In the genomic region with DNA sequence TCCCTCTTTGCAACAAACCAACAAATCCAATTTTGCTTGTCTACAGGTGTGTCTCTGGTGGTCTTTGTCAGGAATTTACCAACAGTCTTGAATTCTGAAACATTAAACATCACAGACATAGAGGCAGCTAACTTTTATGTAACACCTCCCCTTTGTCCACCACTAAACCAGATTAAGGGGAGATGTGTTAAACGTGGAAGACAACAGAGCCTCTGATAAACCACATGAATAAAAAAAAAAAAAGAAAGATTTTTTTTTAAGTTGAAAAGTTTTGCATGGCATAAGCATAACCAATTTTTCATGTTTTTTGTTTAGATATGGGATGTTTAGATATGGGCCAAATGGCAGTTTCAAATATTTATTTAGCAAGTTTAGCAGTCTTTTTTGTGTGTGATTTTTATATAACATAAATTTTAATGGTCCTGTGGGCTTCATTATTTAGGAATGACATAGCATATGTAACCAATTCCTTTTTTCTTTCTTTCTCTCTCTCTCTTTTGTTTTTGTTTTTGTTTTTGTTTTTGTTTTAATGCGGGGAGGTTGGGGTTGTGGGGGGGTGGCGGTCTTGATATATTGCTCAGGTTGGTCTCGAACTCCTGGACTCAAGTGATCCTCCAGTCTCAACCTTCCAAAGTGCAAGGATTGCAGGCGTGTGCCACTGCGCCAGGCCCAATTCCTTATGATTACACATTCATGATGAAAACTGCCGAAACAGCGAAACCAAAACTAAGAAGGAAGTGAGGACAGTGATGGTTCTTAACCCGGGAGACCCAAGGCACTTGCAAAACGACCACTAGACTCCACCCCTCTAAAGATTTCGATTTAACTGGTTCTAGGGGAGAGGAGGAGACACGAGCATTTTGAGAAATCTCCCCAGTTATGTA, we compare ENCODE assay signal across 8 cellular contexts.
DNase-seq lines count a peak whose midpoint lies in the region; ATAC-seq and TF ChIP-seq lines count a peak whose summit lies in the region.

No MANE protein-coding gene starts in this region.

- H3K27me3 Mint-ChIP-seq in mesothelial cell of epicardium (ENCODE audit: low read depth), result no peaks in the 10 kb centered on the region

- H2AFZ ChIP-seq in DND-41 (ENCODE audit: low read depth, low read length), result peak overlapping the region; percentile 77

- H3K9ac ChIP-seq in DND-41 (ENCODE audit: low read depth, low read length) (peak overlapping the region; percentile 60), SK-N-MC (ENCODE audit: insufficient read length) (no peak overlapping the region), duodenal mucosa (ENCODE audit: low read depth in 1 of 2, low read length in 2 of 2) (peak overlapping the region; percentile 62 to 65)

- H3K4me3 Mint-ChIP-seq in mesothelial cell of epicardium, result peak overlapping the region; percentile 90

- H3K27ac Mint-ChIP-seq in mesothelial cell of epicardium, result peak overlapping the region; percentile 93

- no peaks in the 10 kb centered on the region for H3K9me3 Mint-ChIP-seq in mesothelial cell of epicardium

- no peaks in the 10 kb centered on the region for H3K79me2 ChIP-seq in DND-41 (ENCODE audit: insufficient read depth, low read length)

- H3K27me3 ChIP-seq in DND-41 (ENCODE audit: insufficient read depth, low read length, poor library complexity) (no peaks in the 10 kb centered on the region), duodenal mucosa (ENCODE audit: control insufficient read depth in 1 of 2, insufficient read depth in 2 of 2, low read length in 2 of 2) (no peaks in the 10 kb centered on the region), upper lobe of right lung (no peaks in the 10 kb centered on the region)

- peaks cover 29% of the 10 kb centered on the region for H3K4me1 ChIP-seq in DND-41 (ENCODE audit: insufficient read depth, low read length)
- no peaks in the 10 kb centered on the region for H3K4me1 ChIP-seq in duodenal mucosa (ENCODE audit: control insufficient read depth in 1 of 2, insufficient read depth in 2 of 2, low read length in 2 of 2)
- H3K4me1 ChIP-seq in upper lobe of right lung, result no peaks in the 10 kb centered on the region

- TF ChIP-seq CTCF in DND-41 (IDR thresholded peaks at IDR 0.05; ENCODE audit: borderline replicate concordance, extremely low read depth, low read length, poor library complexity, severe bottlenecking) (no peak), HFF-Myc (IDR thresholded peaks at IDR 0.05; ENCODE audit: low read depth, low read length, missing control alignments) (no peak), mesothelial cell of epicardium (IDR thresholded peaks at IDR 0.05; ENCODE audit: unreplicated experiment) (no peak), upper lobe of right lung (IDR thresholded peaks at IDR 0.05) (no peak)

- intact Hi-C loops in upper lobe of right lung (cut with DNase I), result no loop called here

- H3K4me3 ChIP-seq in DND-41 (ENCODE audit: low read depth in 1 of 2, low read length in 2 of 2), result peak overlapping the region; percentile 22 to 55; a peak in 3 of 4 replicates
- peak overlapping the region; percentile 53 for H3K4me3 ChIP-seq in HFF-Myc (replicated peaks; ENCODE audit: low read depth, low read length)
- peak overlapping the region; percentile 44 for H3K4me3 ChIP-seq in SK-N-MC
- peak overlapping the region; percentile 67 to 70 for H3K4me3 ChIP-seq in duodenal mucosa (ENCODE audit: low read depth in 1 of 2, low read length in 2 of 2)
- peak overlapping the region; percentile 39 for H3K4me3 ChIP-seq in upper lobe of right lung

- no peaks in the 10 kb centered on the region for H3K36me3 Mint-ChIP-seq in mesothelial cell of epicardium

- H3K4me2 ChIP-seq in DND-41 (ENCODE audit: insufficient read depth, low read length), result peak overlapping the region; percentile 67

- no peaks in the 10 kb centered on the region for H4K20me1 ChIP-seq in DND-41 (ENCODE audit: insufficient read depth, low read length)

- H3K36me3 ChIP-seq in DND-41 (ENCODE audit: insufficient read depth, low read length), result no peaks in the 10 kb centered on the region
- H3K36me3 ChIP-seq in SK-N-MC (ENCODE audit: insufficient read depth, low read length), result no peaks in the 10 kb centered on the region
- no peaks in the 10 kb centered on the region for H3K36me3 ChIP-seq in duodenal mucosa (ENCODE audit: control insufficient read depth in 1 of 2, insufficient read depth in 2 of 2, low read length in 2 of 2)
- H3K36me3 ChIP-seq in upper lobe of right lung, result no peaks in the 10 kb centered on the region

- H3K4me1 Mint-ChIP-seq in mesothelial cell of epicardium, result peaks cover 5% of the 10 kb centered on the region

- H3K27ac ChIP-seq in DND-41 (ENCODE audit: low read length) (peak overlapping the region; percentile 80), SK-N-MC (peak overlapping the region; percentile 72), duodenal mucosa (ENCODE audit: low read depth, low read length) (peak overlapping the region; percentile 46), upper lobe of right lung (peak overlapping the region; percentile 51)

- H3K9me3 ChIP-seq in DND-41 (ENCODE audit: insufficient read depth, low read length, severe bottlenecking), result no peaks in the 10 kb centered on the region
- peaks cover 3% of the 10 kb centered on the region; the same call in 1 of the 2 replicates for H3K9me3 ChIP-seq in SK-N-MC (ENCODE audit: low read depth, low read length)
- H3K9me3 ChIP-seq in duodenal mucosa (ENCODE audit: control insufficient read depth in 1 of 2, low read length in 2 of 2), result no peaks in the 10 kb centered on the region
- no peaks in the 10 kb centered on the region for H3K9me3 ChIP-seq in upper lobe of right lung

- DNase-seq in DND-41, result peak; percentile 53
- peak; percentile 78 for DNase-seq in HFF-Myc (ENCODE audit: extremely low read depth, low read depth)
- no peak for DNase-seq in SK-N-MC (ENCODE audit: low read depth, low spot score)
- no peak for DNase-seq in mesothelial cell of epicardium (ENCODE audit: low spot score in 2 of 2, unreplicated experiment in 2 of 2)
- DNase-seq in upper lobe of right lung, result no peak
- DNase-seq in NCI-H146 treated with DMSO at 0.1 percent for 48 hours (lab: John Stamatoyannopoulos, UW; ENCODE audit: unreplicated experiment), result no peak
- no peak for DNase-seq in NCI-H2107 (lab: John Stamatoyannopoulos, UW)

- ATAC-seq in DND-41 (ENCODE audit: insufficient read depth, low read depth) (peak; percentile 80), upper lobe of right lung (peak; percentile 90)

Comparison
In these comparisons a context has a peak if more than half of its experiments do, and no peak if none do; other contexts are left out.
1. DNase-seq: peak in DND-41 (single experiment) and HFF-Myc (single experiment); none in SK-N-MC (single experiment), mesothelial cell of epicardium (0 of 2), upper lobe of right lung (single experiment), NCI-H146 treated with DMSO at 0.1 percent for 48 hours (single experiment) and NCI-H2107 (single experiment).
2. Peak in every context shown above with its lines, with median percentiles within 50 percentile points of each other: H3K27ac ChIP-seq and H3K4me3 ChIP-seq.